8 cellular contexts compared by ENCODE assay signal in the genomic region with DNA sequence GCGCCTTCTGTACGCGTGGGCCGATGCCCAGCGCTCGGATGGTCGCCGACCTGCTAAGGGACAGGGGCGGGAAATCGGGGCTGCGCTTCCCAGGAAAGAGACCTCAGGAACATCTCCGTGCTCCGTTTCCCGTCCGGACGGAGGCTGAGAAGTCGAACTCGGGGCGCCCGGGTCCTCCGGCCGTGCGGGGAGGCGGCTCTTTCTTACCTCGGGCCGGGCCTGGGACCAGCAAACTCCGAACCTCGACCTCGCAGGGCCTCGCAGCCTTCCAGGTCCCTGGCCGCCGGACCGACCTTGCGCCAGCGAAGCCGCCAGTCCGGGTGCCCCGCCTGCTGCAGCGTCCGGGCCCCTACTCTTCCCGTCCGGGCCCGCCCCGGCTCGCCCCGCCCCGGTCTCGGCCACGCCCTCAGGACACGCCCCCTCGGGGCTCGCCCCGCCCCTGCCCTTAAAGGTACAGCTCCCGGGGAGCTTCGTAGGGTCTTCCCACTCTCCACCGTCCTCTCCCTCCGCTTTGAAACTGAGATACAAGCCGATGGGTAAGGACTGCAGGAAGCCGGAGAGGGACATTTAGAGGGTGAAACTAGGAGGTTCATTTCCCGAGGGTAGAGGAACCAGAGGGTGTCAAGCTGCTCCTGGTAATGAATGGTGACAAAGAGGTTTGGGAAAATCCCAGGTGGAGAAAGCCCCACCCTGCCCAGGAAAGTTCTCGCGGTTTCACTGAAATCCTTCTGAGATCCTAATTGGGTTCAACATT. TPM values are rescaled to one million over a fixed set of nuclear protein-coding genes. Genes with fewer than 3 reads are reported as not detected.
A peak's percentile ranks its signal among the peaks of the same experiment; 100 is the strongest.
DNase-seq lines count a peak whose midpoint lies in the region; ATAC-seq, FAIRE-seq and TF ChIP-seq lines count a peak whose summit lies in the region.

A gene (minus strand): TSS at position 324 of the 754 bp plus-strand sequence. CDS start 2,231 bp downstream, outside the sequence.

- DNase-seq in GM19239 (ENCODE audit: insufficient read length, low spot score) (peak; percentile 82), NOMO-1 (lab: John Stamatoyannopoulos, UW; ENCODE audit: unreplicated experiment in 2 of 2) (peak; percentile 57 to 82), H1 (ENCODE audit: low read depth in 1 of 2, low spot score in 2 of 2) (peak; percentile 71 to 99), mesendoderm (peak; percentile 87)
- peak; percentile 78 to 95 (median 94) for DNase-seq in activated CD8-positive, alpha-beta memory T cell treated with anti-CD3 and anti-CD28 coated beads for 48 hours (ENCODE audit: low read depth in 2 of 3, low spot score in 2 of 3)
- DNase-seq in stimulated activated CD8-positive, alpha-beta memory T cell treated with anti-CD3 and anti-CD28 coated beads, Interleukin-12 subunit alpha, Interleukin-12 subunit beta, amount 100 ng/mL, for 24 hours (ENCODE audit: extremely low read depth) = peak; percentile 63

- H3K4me2 ChIP-seq in H1 (ENCODE audit: insufficient read depth in 1 of 2, low read depth in 2 of 2, low read length in 2 of 2) (peak within 1 kb of the TSS; percentile 81 to 87), mesendoderm (ENCODE audit: low read length) (peak within 1 kb of the TSS; percentile 89)

- H4K5ac ChIP-seq in H1 (ENCODE audit: insufficient read length, low read depth, low read length) (no peak within 1 kb of the TSS), mesendoderm (ENCODE audit: low read length) (no peak within 1 kb of the TSS)

- H3K18ac ChIP-seq in H1 (ENCODE audit: extremely low read depth, low read length) (no peak within 1 kb of the TSS; the same call in 1 of the 2 replicates), mesendoderm (ENCODE audit: low read length) (peak within 1 kb of the TSS; percentile 89)

- WGBS in H1 (ENCODE audit: extremely low coverage in 1 of 2, insufficient coverage in 1 of 2, insufficient read length in 1 of 2, insufficient replicate concordance in 2 of 2, low coverage in 1 of 2, low lambda C conversion rate in 2 of 2, missing lambda C conversion rate in 1 of 2), 2 experiments = 9% methylated on average over 17 of the region's 62 CpGs; no CpG with 5 or more reads in 1 of the 2 experiments
- no CpG with 5 or more reads among the region's 62 CpGs for WGBS in mesendoderm (ENCODE audit: extremely low coverage, insufficient coverage, low lambda C conversion rate)

- POLR2A ChIA-PET in H1 (lab: Charles Lee; ENCODE audit: partially characterized antibody) = interaction anchor here (0.7 to 1.9 kb wide), 9 partner anchors 9 to 111 kb away, joined by 3 to 8 read pairs (median 3); no protein-coding TSS in a partner anchor

- peak within 1 kb of the TSS; percentile 91; the same call in 1 of the 2 replicates for H2AFZ ChIP-seq in H1 (ENCODE audit: low read length)

- TF ChIP-seq EP300 in H1 (IDR thresholded peaks at IDR 0.05; ENCODE audit: borderline replicate concordance in 1 of 2, low read depth in 2 of 2, low read length in 2 of 2) = no peak

- TF ChIP-seq RAD21 in H1 (IDR thresholded peaks at IDR 0.05 in 1 of 2, conservative IDR thresholded peaks at IDR 0.05 in 1 of 2; ENCODE audit: low read depth in 2 of 2, low read length in 2 of 2) = 0 out of 4 replicates have a peak, but pooled peaks of 1 of the 2 experiments have one; percentile 0

- peaks cover 0 to 1% of the 10 kb centered on the region in 2 experiments for H4K20me1 ChIP-seq in H1 (replicated peaks in 1 of 2; ENCODE audit: control insufficient read depth in 1 of 2, insufficient read depth in 2 of 2, low read length in 2 of 2)

- H3K56ac ChIP-seq in H1 (replicated peaks; ENCODE audit: insufficient read length, low read depth, low read length) = no peak within 1 kb of the TSS
- peak within 1 kb of the TSS; percentile 90 for H3K56ac ChIP-seq in mesendoderm (ENCODE audit: low read length)

- H3K9me3 ChIP-seq in H1 (ENCODE audit: insufficient read depth in 2 of 2, low read depth in 1 of 2, low read length in 1 of 2) = no peaks in the 10 kb centered on the region

- FAIRE-seq in GM19239 (lab: Jason Lieb, UNC) (peak; percentile 83), H1 (lab: Jason Lieb, UNC) (no peak)

- H4K8ac ChIP-seq in H1 (ENCODE audit: extremely low read depth, insufficient read depth, low read length) (no peak within 1 kb of the TSS), mesendoderm (ENCODE audit: low read depth, low read length) (no peak within 1 kb of the TSS)

- CTCF ChIA-PET in H1 (lab: Charles Lee; ENCODE audit: partially characterized antibody) = interaction anchor here (0.6 to 1.2 kb wide), 4 partner anchors 8 to 387 kb away, joined by 3 to 4 read pairs (median 4); no protein-coding TSS in a partner anchor

- H2BK120ac ChIP-seq in H1 (replicated peaks; ENCODE audit: low read depth, low read length) = no peak within 1 kb of the TSS
- H2BK120ac ChIP-seq in mesendoderm (ENCODE audit: low read depth, low read length) = no peak within 1 kb of the TSS

- 0 out of 2 replicates have a peak within 1 kb of the TSS, but pooled peaks have one; percentile 35 for H2BK12ac ChIP-seq in H1 (ENCODE audit: low read depth, low read length)

- H3K23ac ChIP-seq in H1 (ENCODE audit: insufficient read length) (no peak within 1 kb of the TSS), mesendoderm (ENCODE audit: low read length) (no peak within 1 kb of the TSS)

- H4K91ac ChIP-seq in H1 (replicated peaks; ENCODE audit: insufficient read length, low read length) = no peak within 1 kb of the TSS

- H3K79me1 ChIP-seq in H1 (ENCODE audit: low read depth, low read length) (no peaks in the 10 kb centered on the region), mesendoderm (ENCODE audit: low read length) (no peaks in the 10 kb centered on the region)

- no peak within 1 kb of the TSS for H3K14ac ChIP-seq in H1 (ENCODE audit: insufficient read length)

- peaks cover 0 to 11% (median 9%) of the 10 kb centered on the region in 4 experiments; a peak in 5 of 7 replicates for H3K27me3 ChIP-seq in H1 (replicated peaks in 1 of 4; ENCODE audit: control insufficient read depth in 3 of 4, extremely low read depth in 1 of 4, insufficient read depth in 3 of 4, low read length in 3 of 4)
- no peaks in the 10 kb centered on the region for H3K27me3 ChIP-seq in mesendoderm (ENCODE audit: insufficient read depth, low read length, poor library complexity)

- no peaks in the 10 kb centered on the region for H3K79me2 ChIP-seq in H1 (ENCODE audit: control insufficient read depth in 1 of 2, insufficient read depth in 2 of 2, low read length in 2 of 2)
- no peaks in the 10 kb centered on the region for H3K79me2 ChIP-seq in mesendoderm (ENCODE audit: control insufficient read depth, insufficient read depth, low read length)

- H3K4ac ChIP-seq in H1 (replicated peaks; ENCODE audit: insufficient read length, low read depth, low read length) (no peak within 1 kb of the TSS), mesendoderm (ENCODE audit: low read depth, low read length) (peak within 1 kb of the TSS; percentile 74)

- H3K36me3 ChIP-seq in H1 (ENCODE audit: control insufficient read depth in 2 of 4, insufficient read depth in 4 of 4, low read length in 3 of 4) (no peaks in the 10 kb centered on the region), mesendoderm (ENCODE audit: control insufficient read depth, insufficient read depth, low read length) (no peaks in the 10 kb centered on the region)

- H3K9ac ChIP-seq in H1 (replicated peaks in 1 of 4; ENCODE audit: extremely low read depth in 1 of 4, low read depth in 3 of 4, low read length in 3 of 4) = peak within 1 kb of the TSS; percentile 13 to 57 (median 42); a peak in 6 of 7 replicates
- peak within 1 kb of the TSS; percentile 80 for H3K9ac ChIP-seq in mesendoderm (ENCODE audit: low read length)

- peaks cover 5% of the 10 kb centered on the region; the same call in 1 of the 2 replicates for H3K23me2 ChIP-seq in H1 (ENCODE audit: low read depth, low read length)

- H2BK5ac ChIP-seq in H1 (ENCODE audit: low read depth, low read length) (no peak within 1 kb of the TSS), mesendoderm (ENCODE audit: low read length) (no peak within 1 kb of the TSS)

- H3K27ac ChIP-seq in C4-2B (peak within 1 kb of the TSS; percentile 51), H1 (ENCODE audit: low read depth, low read length) (no peak within 1 kb of the TSS), mesendoderm (ENCODE audit: low read depth, low read length) (no peak within 1 kb of the TSS)

- H3K4me3 ChIP-seq in H1 (ENCODE audit: extremely low read depth in 1 of 4, insufficient read depth in 2 of 4, low read depth in 3 of 4, low read length in 4 of 4) = peak within 1 kb of the TSS; percentile 61 to 72 (median 68)
- peak within 1 kb of the TSS; percentile 61 for H3K4me3 ChIP-seq in mesendoderm (ENCODE audit: low read length)

- TF ChIP-seq POLR2A in H1 (IDR thresholded peaks at IDR 0.05; ENCODE audit: control extremely low read depth in 1 of 2, low read depth in 2 of 2, low read length in 2 of 2) = peak in 1 of 2 experiments; percentile 87; a peak in 2 of 3 replicates

- TF ChIP-seq CTCF in C4-2B (conservative IDR thresholded peaks at IDR 0.05) (no peak), H1 (IDR thresholded peaks at IDR 0.05; ENCODE audit: control extremely low read depth in 1 of 3, insufficient read depth in 1 of 3, low read depth in 1 of 3, low read length in 3 of 3) (no peak)

- no peak within 1 kb of the TSS for H2BK20ac ChIP-seq in H1 (ENCODE audit: low read length)

- H3K4me1 ChIP-seq in H1 (replicated peaks in 1 of 4; ENCODE audit: control insufficient read depth in 3 of 4, insufficient read depth in 4 of 4, low read length in 3 of 4) = peaks cover 0 to 5% (median 1%) of the 10 kb centered on the region in 4 experiments; a peak in 3 of 7 replicates
- no peaks in the 10 kb centered on the region for H3K4me1 ChIP-seq in mesendoderm (ENCODE audit: control insufficient read depth, low read depth, low read length)

- ATAC-seq in HG03442 (IDR thresholded peaks at IDR 0.05; ENCODE audit: unreplicated experiment) = peak; percentile 90

- H2BK15ac ChIP-seq in H1 (ENCODE audit: low read length) (no peak within 1 kb of the TSS), mesendoderm (replicated peaks; ENCODE audit: low read depth) (no peak within 1 kb of the TSS)

- no peak within 1 kb of the TSS for H2AK5ac ChIP-seq in H1 (ENCODE audit: low read depth, low read length)
- H2AK5ac ChIP-seq in mesendoderm (ENCODE audit: low read length) = no peak within 1 kb of the TSS

TF ChIP-seq in H1, 55 proteins besides CTCF, POLR2A, EP300 and RAD21 (continues in another document):
- TF ChIP-seq CHD1 (IDR thresholded peaks at IDR 0.05; ENCODE audit: low read depth, low read length) = no peak
- peak; percentile 72; the same call in 1 of the 2 replicates for TF ChIP-seq SP1 (IDR thresholded peaks at IDR 0.05; ENCODE audit: low read depth, low read length)

RNA-seq across cellular contexts. Expression of the gene that starts here (rescaled TPM):
- total RNA-seq in H1 (2021; fragmentation: NEBNext Ultra II Directional; extraction: Animal tissue kit (Norgen Biotek cat#: 25700)) = 11.2 and 11.3 TPM in 2 replicates
- polyA plus RNA-seq in H1 (2011; rRNA removed) = 19.1 and 26.9 TPM in 2 replicates
- polyA plus RNA-seq in H1 (2011; cell fraction: cytosol; rRNA removed) = 13.9 TPM
- polyA plus RNA-seq in H1 (2011; cell fraction: nucleus; rRNA removed) = 35.0 TPM
- polyA plus RNA-seq in H1 (2012, experiment 1 of 2) = 5.9 to 13.1 TPM (median 9.4 TPM) in 4 replicates
- polyA plus RNA-seq in H1 (2012, experiment 2 of 2) = 6.9 TPM
- 15.0 TPM for polyA plus RNA-seq in H1 (2013, experiment 1 of 2)
- polyA plus RNA-seq in H1 (2013, experiment 2 of 2) = 13.8 TPM
- polyA minus RNA-seq in H1 (2011; rRNA and poly(A)+ RNA removed) = 15.9 and 20.1 TPM in 2 replicates
- 5.6 TPM for polyA minus RNA-seq in H1 (2011; cell fraction: cytosol; rRNA and poly(A)+ RNA removed)
- polyA minus RNA-seq in H1 (2011; cell fraction: nucleus; rRNA and poly(A)+ RNA removed) = 11.7 TPM
- 4.0 TPM for polyA plus RNA-seq in mesendoderm (2013, experiment 1 of 2)
- 4.3 TPM for polyA plus RNA-seq in mesendoderm (2013, experiment 2 of 2)
